In the genomic region with DNA sequence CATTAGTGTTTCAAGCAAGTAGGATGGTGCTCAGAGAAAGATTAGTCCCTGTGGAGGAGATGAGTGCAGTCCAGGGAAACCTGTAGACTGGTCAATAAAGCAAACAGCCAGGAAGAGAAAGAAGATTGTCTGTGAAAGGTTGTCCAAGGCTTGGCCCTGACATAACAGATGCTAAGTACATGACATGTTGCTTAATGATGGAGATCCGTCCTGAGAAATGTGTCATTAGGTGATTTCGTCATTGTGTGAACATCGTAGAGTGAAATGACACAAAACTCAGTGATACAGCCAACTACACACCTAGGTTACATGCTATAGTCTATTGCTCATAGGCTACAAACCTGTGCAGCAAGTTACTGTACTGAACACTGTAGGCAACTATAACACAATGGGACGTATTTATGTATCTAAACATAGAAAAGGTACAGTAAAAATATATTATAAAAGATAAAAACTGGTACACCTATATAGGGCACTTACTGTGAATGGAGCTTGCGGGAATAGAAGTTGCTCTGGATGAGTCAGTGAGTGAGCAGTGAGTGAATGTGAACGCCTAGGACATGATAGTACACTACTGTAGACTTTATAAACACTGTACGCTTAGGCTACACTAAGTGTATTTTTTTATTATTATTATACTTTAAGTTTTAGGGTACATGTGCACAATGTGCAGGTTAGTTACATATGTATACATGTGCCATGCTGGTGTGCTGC, we compare ENCODE assay signal across 27 cellular contexts. TPM values are rescaled to one million over a fixed set of nuclear protein-coding genes. Genes with fewer than 3 reads are reported as not detected.
DNase-seq lines count a peak whose midpoint lies in the region; ATAC-seq and TF ChIP-seq lines count a peak whose summit lies in the region.
"Had no signal": no experiment of that assay in that cellular context is flagged by ENCODE, and none has a peak within 500 bp of the region (broad histone marks: within the 10 kb centered on the region; RNA-seq: fewer than 3 reads in every experiment).

No MANE protein-coding gene starts in this region.

- no peaks in the 10 kb centered on the region for H3K4me1 Mint-ChIP-seq in type B pancreatic cell (ENCODE audit: unreplicated experiment)
- H3K4me1 Mint-ChIP-seq in activated T-cell treated with anti-CD3 and anti-CD28 coated beads, Interleukin-2, amount 50 U/mL, for 4 hours (ENCODE audit: low read depth), result no peaks in the 10 kb centered on the region
- H3K4me1 Mint-ChIP-seq: CD4-positive, alpha-beta memory T cell had no signal

- H3K27ac Mint-ChIP-seq in type B pancreatic cell, result no peak overlapping the region
- H3K27ac Mint-ChIP-seq: CD4-positive, alpha-beta memory T cell had no signal

- H3K27me3 ChIP-seq in mammary epithelial cell (ENCODE audit: insufficient read depth, low read length), result no peaks in the 10 kb centered on the region
- no peaks in the 10 kb centered on the region for H3K27me3 ChIP-seq in thyroid gland
- H3K27me3 ChIP-seq: BLaER1 treated with 17β-estradiol and CSF1 and Interleukin-3, amounts not matched to agents 10 nM and 100 nM had no signal

- no peak overlapping the region for H3K27ac ChIP-seq in mammary epithelial cell (ENCODE audit: insufficient read depth, low read depth, low read length)
- no peak overlapping the region for H3K27ac ChIP-seq in thyroid gland
- H3K27ac ChIP-seq: 22Rv1; BLaER1 treated with 17β-estradiol and CSF1 and Interleukin-3, amounts not matched to agents 10 nM and 100 nM had no signal

- H3K4me2 ChIP-seq in mammary epithelial cell (ENCODE audit: insufficient read depth, low read depth, low read length), result no peak overlapping the region
- H3K4me2 ChIP-seq: BLaER1 treated with 17β-estradiol and CSF1 and Interleukin-3, amounts not matched to agents 10 nM and 100 nM had no signal

- peak; percentile 39 for ATAC-seq in left colon
- ATAC-seq in activated T-cell treated with anti-CD3 and anti-CD28 coated beads, Interleukin-2, amount 50 U/mL, for 4 hours, result no peak
- ATAC-seq: HCT116, Panc1, SK-N-SH treated with all-trans-retinoic acid at 6 μM for 48 hours had no signal

- no peaks in the 10 kb centered on the region for H4K20me1 ChIP-seq in mammary epithelial cell (ENCODE audit: insufficient read depth, low read length)
- H4K20me1 ChIP-seq: BLaER1 treated with 17β-estradiol and CSF1 and Interleukin-3, amounts not matched to agents 10 nM and 100 nM had no signal

- no peak overlapping the region for H3K4me3 Mint-ChIP-seq in type B pancreatic cell
- H3K4me3 Mint-ChIP-seq in activated T-cell treated with anti-CD3 and anti-CD28 coated beads, Interleukin-2, amount 50 U/mL, for 4 hours, result no peak overlapping the region
- H3K4me3 Mint-ChIP-seq: CD4-positive, alpha-beta memory T cell had no signal

- H3K4me1 ChIP-seq in mammary epithelial cell (ENCODE audit: insufficient read depth, low read length), result no peaks in the 10 kb centered on the region
- peaks cover 0 to 4% of the 10 kb centered on the region in 2 donors for H3K4me1 ChIP-seq in thyroid gland
- H3K4me1 ChIP-seq: BLaER1 treated with 17β-estradiol and CSF1 and Interleukin-3, amounts not matched to agents 10 nM and 100 nM had no signal

- peak; percentile 2 for DNase-seq in NCI-H2227 treated with DMSO at 0.1 percent for 48 hours (lab: John Stamatoyannopoulos, UW)
- no peak for DNase-seq in NCI-H2227 (lab: John Stamatoyannopoulos, UW; ENCODE audit: unreplicated experiment)
- peak; percentile 33 for DNase-seq in mammary epithelial cell
- no peak for DNase-seq in left colon
- DNase-seq in type B pancreatic cell (ENCODE audit: extremely low spot score, unreplicated experiment), result no peak
- no peak for DNase-seq in thyroid gland
- DNase-seq in activated T-cell treated with anti-CD3 and anti-CD28 coated beads, Interleukin-2, amount 50 U/mL, for 4 hours, result no peak
- DNase-seq in NCI-H128 (lab: John Stamatoyannopoulos, UW; ENCODE audit: unreplicated experiment), result no peak
- DNase-seq: ACHN; CD4-positive, alpha-beta memory T cell; Kasumi-1; MM.1S; NCI-H1048; NCI-H1436; NCI-H187 treated with DMSO at 0.1 percent for 48 hours; NCI-H226; NCI-H510A treated with DMSO at 0.1 percent for 48 hours; NCI-H774; NK-92 treated with Interleukin-12 subunit alpha and Interleukin-12 subunit beta, amount 100 ng/mL, for 24 hours had no signal

- H3K9me3 ChIP-seq in mammary epithelial cell (replicated peaks; ENCODE audit: insufficient read depth, low read length) (no peaks in the 10 kb centered on the region), thyroid gland (no peaks in the 10 kb centered on the region)
- H3K9me3 ChIP-seq: BLaER1 treated with 17β-estradiol and CSF1 and Interleukin-3, amounts not matched to agents 10 nM and 100 nM had no signal

- peaks cover 27% of the 10 kb centered on the region for H3K79me2 ChIP-seq in mammary epithelial cell (ENCODE audit: insufficient read depth, low read length)

- H3K9ac ChIP-seq in mammary epithelial cell (ENCODE audit: insufficient read depth, low read length), result no peak overlapping the region
- H3K9ac ChIP-seq: BLaER1 treated with 17β-estradiol and CSF1 and Interleukin-3, amounts not matched to agents 10 nM and 100 nM had no signal

- intact Hi-C loops in mammary epithelial cell (cut with micrococcal nuclease), result no loop called here
- intact Hi-C loops in left colon (cut with DNase I, micrococcal nuclease), result no loop called here
- intact Hi-C loops in thyroid gland (cut with DNase I), result no loop called here

- in situ Hi-C loops in mammary epithelial cell (cut with MboI; ENCODE audit: low sequenced_read_pairs in 2 of 2), result no loop called here

- dilution Hi-C loops in mammary epithelial cell (cut with HindIII; ENCODE audit: low sequenced_read_pairs), result no loop called here

- H3K4me3 ChIP-seq in mammary epithelial cell (replicated peaks in 1 of 3; ENCODE audit: insufficient read depth in 1 of 3, low read depth in 2 of 3, low read length in 3 of 3) (no peak overlapping the region), thyroid gland (replicated peaks in 1 of 3) (no peak overlapping the region)
- H3K4me3 ChIP-seq: BLaER1 treated with 17β-estradiol and CSF1 and Interleukin-3, amounts not matched to agents 10 nM and 100 nM had no signal

- BruUV-seq in mammary epithelial cell (replicated peaks; lab: Mats Ljungman, UMichigan), result no TSS peak

- H3K9me3 Mint-ChIP-seq in type B pancreatic cell, result no peaks in the 10 kb centered on the region
- no peaks in the 10 kb centered on the region for H3K9me3 Mint-ChIP-seq in activated T-cell treated with anti-CD3 and anti-CD28 coated beads, Interleukin-2, amount 50 U/mL, for 4 hours

- peaks cover 4% of the 10 kb centered on the region for H3K36me3 Mint-ChIP-seq in type B pancreatic cell
- no peaks in the 10 kb centered on the region for H3K36me3 Mint-ChIP-seq in activated T-cell treated with anti-CD3 and anti-CD28 coated beads, Interleukin-2, amount 50 U/mL, for 4 hours (ENCODE audit: insufficient read depth)
- H3K36me3 Mint-ChIP-seq: CD4-positive, alpha-beta memory T cell had no signal

- H2AFZ ChIP-seq in mammary epithelial cell (ENCODE audit: low read depth, low read length), result no peak overlapping the region

- H3K36me3 ChIP-seq in mammary epithelial cell (ENCODE audit: insufficient read depth, low read length) (no peaks in the 10 kb centered on the region), thyroid gland (no peaks in the 10 kb centered on the region)
- H3K36me3 ChIP-seq: BLaER1 treated with 17β-estradiol and CSF1 and Interleukin-3, amounts not matched to agents 10 nM and 100 nM had no signal

- 63% methylated on average over 7 of the region's 7 CpGs for whole genome bisulfite sequencing in mammary epithelial cell (ENCODE audit: low coverage, missing lambda C conversion rate)
- WGBS in thyroid gland, 2 donors, result 67 to 81% methylated on average over 7 of the region's 7 CpGs

- CTCF ChIA-PET in mammary epithelial cell (lab: Charles Lee; ENCODE audit: low non-redundant PET), result no interaction called here

- no peaks in the 10 kb centered on the region for H3K27me3 Mint-ChIP-seq in type B pancreatic cell
- H3K27me3 Mint-ChIP-seq in activated T-cell treated with anti-CD3 and anti-CD28 coated beads, Interleukin-2, amount 50 U/mL, for 4 hours (ENCODE audit: low read depth), result peaks cover 3% of the 10 kb centered on the region

- TF ChIP-seq CTCF in mammary epithelial cell (conservative IDR thresholded peaks at IDR 0.05 in 1 of 2, IDR thresholded peaks at IDR 0.05 in 1 of 2; ENCODE audit: extremely low read depth in 1 of 2, insufficient read depth in 1 of 2, low read depth in 1 of 2, low read length in 2 of 2) (no peak), type B pancreatic cell (conservative IDR thresholded peaks at IDR 0.05) (no peak), thyroid gland (IDR thresholded peaks at IDR 0.05) (no peak)

- TF ChIP-seq POLR2A in thyroid gland (IDR thresholded peaks at IDR 0.05), result no peak

RNA-seq across cellular contexts. Expression of gene PRSS48, which starts 9.0 kb away (rescaled TPM):
- total RNA-seq in mammary epithelial cell, result under 1 TPM in 1 of 2 donors, not detected in 1; 0.17 TPM
- polyA plus RNA-seq in mammary epithelial cell, result not detected
- not detected for polyA minus RNA-seq in mammary epithelial cell
- total RNA-seq in left colon, result not detected
- not detected in 2 replicates for total RNA-seq in type B pancreatic cell (ENCODE audit: low replicate concordance)
- total RNA-seq in thyroid gland, result not detected
- not detected for total RNA-seq in activated T-cell treated with anti-CD3 and anti-CD28 coated beads, Interleukin-2, amount 50 U/mL, for 4 hours
- total RNA-seq: CD4-positive, alpha-beta memory T cell; Daoy; H1; HT1080 had no signal
- polyA plus RNA-seq: CD4-positive, alpha-beta memory T cell; H1 had no signal

RNA-seq across cellular contexts. Expression of gene SH3D19, which starts 57.4 kb away (rescaled TPM):
- total RNA-seq in mammary epithelial cell (10 to 100 TPM; 42.7 to 69.3 TPM), left colon (100 to 1,000 TPM; 114 to 119 TPM), type B pancreatic cell (ENCODE audit: low replicate concordance) (24.3 and 29.3 TPM in 2 replicates), thyroid gland (100 to 1,000 TPM in 3 of 4 donors, 10 to 100 TPM in 1; 82.0 to 143 (median 113) TPM)
- 15.8 TPM for polyA plus RNA-seq in mammary epithelial cell
- polyA minus RNA-seq in mammary epithelial cell, result 113 TPM
- under 1 TPM; 0.24 to 0.61 (median 0.56) TPM for total RNA-seq in activated T-cell treated with anti-CD3 and anti-CD28 coated beads, Interleukin-2, amount 50 U/mL, for 4 hours

Comparison
In these comparisons a context has a peak if more than half of its experiments do, and no peak if none do; other contexts are left out.
1. DNase-seq: peak in NCI-H2227 treated with DMSO at 0.1 percent for 48 hours (single experiment) and mammary epithelial cell (single experiment); none in NCI-H2227 (single experiment), left colon (0 of 2), type B pancreatic cell (single experiment), thyroid gland (0 of 2), activated T-cell treated with anti-CD3 and anti-CD28 coated beads, Interleukin-2, amount 50 U/mL, for 4 hours (single experiment) and NCI-H128 (single experiment).
2. RNA of gene SH3D19, which starts 57.4 kb away (total RNA-seq): 82.0 to 143 TPM in thyroid gland, 114 to 119 TPM in left colon, 42.7 to 69.3 TPM in mammary epithelial cell and 24.3 to 29.3 TPM in type B pancreatic cell; 0.24 to 0.61 TPM in activated T-cell treated with anti-CD3 and anti-CD28 coated beads, Interleukin-2, amount 50 U/mL, for 4 hours; every median in the first group is over 10 times any median in the second.